ENCODE assay signal across 8 cellular contexts in genomic region chr3:141460097-141460704, GRCh38. TPM values are rescaled to one million over a fixed set of nuclear protein-coding genes. Genes with fewer than 3 reads are reported as not detected.
DNase-seq lines count a peak whose midpoint lies in the region; ATAC-seq and TF ChIP-seq lines count a peak whose summit lies in the region.

No MANE protein-coding gene starts in this region.

- no peak overlapping the region for H3K4me3 ChIP-seq in left ventricle myocardium inferior
- no peak overlapping the region for H3K4me3 ChIP-seq in retinal pigment epithelial cell (ENCODE audit: low read length)

- peaks cover 7% of the 10 kb centered on the region for H3K4me1 ChIP-seq in left ventricle myocardium inferior

- H3K4me1 Mint-ChIP-seq in T-cell = peaks cover 4 to 11% (median 7%) of the 10 kb centered on the region in 3 donors
- peaks cover 8% of the 10 kb centered on the region for H3K4me1 Mint-ChIP-seq in activated naive CD8-positive, alpha-beta T cell treated with anti-CD3 and anti-CD28 coated beads, Interleukin-2, amount 50 U/mL, for 24 hours

- peaks cover 8% of the 10 kb centered on the region for H3K9me3 ChIP-seq in left ventricle myocardium inferior (replicated peaks)

- H3K9me3 Mint-ChIP-seq in T-cell = peaks cover 0 to 8% (median 3%) of the 10 kb centered on the region in 3 donors
- peaks cover 11% of the 10 kb centered on the region for H3K9me3 Mint-ChIP-seq in activated naive CD8-positive, alpha-beta T cell treated with anti-CD3 and anti-CD28 coated beads, Interleukin-2, amount 50 U/mL, for 24 hours

- H3K36me3 ChIP-seq in left ventricle myocardium inferior = no peaks in the 10 kb centered on the region

- DNase-seq in NCI-H1694 (lab: John Stamatoyannopoulos, UW) (peak; percentile 74), T-cell (peak; percentile 71 to 92 (median 84)), left ventricle myocardium inferior (peak; percentile 83), retinal pigment epithelial cell (ENCODE audit: low read depth) (peak; percentile 21)
- peak; percentile 93 for DNase-seq in activated naive CD8-positive, alpha-beta T cell treated with anti-CD3 and anti-CD28 coated beads, Interleukin-2, amount 50 U/mL, for 24 hours

- POLR2A ChIA-PET in T-cell (lab: Charles Lee) = interaction anchor here (0.5 to 1.1 kb wide), 4 partner anchors 16 to 101 kb away, joined by 3 to 5 read pairs (median 4); no protein-coding TSS in a partner anchor

- peak; percentile 92 for TF ChIP-seq CTCF in left ventricle myocardium inferior (IDR thresholded peaks at IDR 0.05; ENCODE audit: borderline replicate concordance)
- peak; percentile 89 for TF ChIP-seq CTCF in retinal pigment epithelial cell (conservative IDR thresholded peaks at IDR 0.05; ENCODE audit: low read depth, low read length)

- no peaks in the 10 kb centered on the region for H3K27me3 Mint-ChIP-seq in T-cell
- no peaks in the 10 kb centered on the region for H3K27me3 Mint-ChIP-seq in activated naive CD8-positive, alpha-beta T cell treated with anti-CD3 and anti-CD28 coated beads, Interleukin-2, amount 50 U/mL, for 24 hours

- no peak overlapping the region for H3K27ac Mint-ChIP-seq in T-cell
- H3K27ac Mint-ChIP-seq in activated naive CD8-positive, alpha-beta T cell treated with anti-CD3 and anti-CD28 coated beads, Interleukin-2, amount 50 U/mL, for 24 hours = no peak overlapping the region

- CTCF ChIA-PET in T-cell (lab: Charles Lee) = interaction anchor here (0.6 to 8.3 kb wide), 37 partner anchors 8 to 552 kb away, joined by 3 to 104 read pairs (median 4); partner anchors contain the start of gene PXYLP1 (in 1 of the 2)

- H3K4me3 Mint-ChIP-seq in T-cell = no peak overlapping the region
- no peak overlapping the region for H3K4me3 Mint-ChIP-seq in activated naive CD8-positive, alpha-beta T cell treated with anti-CD3 and anti-CD28 coated beads, Interleukin-2, amount 50 U/mL, for 24 hours

- H3K36me3 Mint-ChIP-seq in T-cell = peaks cover 3% of the 10 kb centered on the region
- peaks cover 1% of the 10 kb centered on the region for H3K36me3 Mint-ChIP-seq in activated naive CD8-positive, alpha-beta T cell treated with anti-CD3 and anti-CD28 coated beads, Interleukin-2, amount 50 U/mL, for 24 hours (ENCODE audit: low read depth)

- H3K27ac ChIP-seq in left ventricle myocardium inferior (replicated peaks) = no peak overlapping the region

- ATAC-seq in GM18498 (IDR thresholded peaks at IDR 0.05; ENCODE audit: unreplicated experiment) (peak; percentile 91), HG02870 (IDR thresholded peaks at IDR 0.05; ENCODE audit: unreplicated experiment) (peak; percentile 81), T-cell (replicated peaks in 1 of 4) (peak; percentile 98 to 100 (median 100)), HG03025 (IDR thresholded peaks at IDR 0.05; ENCODE audit: low FRiP score, unreplicated experiment) (no peak)
- peak; percentile 99 for ATAC-seq in activated naive CD8-positive, alpha-beta T cell treated with anti-CD3 and anti-CD28 coated beads, Interleukin-2, amount 50 U/mL, for 24 hours

- H3K27me3 ChIP-seq in left ventricle myocardium inferior (ENCODE audit: low read depth) = no peaks in the 10 kb centered on the region

- intact Hi-C loops in left ventricle myocardium inferior (cut with micrococcal nuclease) = loop anchor here (5.0 kb wide), 1 partner anchor 102 kb away; no protein-coding TSS in a partner anchor

RNA-seq across cellular contexts. Expression of gene RASA2, which starts 26.6 kb away (rescaled TPM):
- 10 to 100 TPM; 52.7 to 80.0 (median 62.6) TPM for total RNA-seq in T-cell
- 4.3 TPM for total RNA-seq in left ventricle myocardium inferior

Comparison
In these comparisons a context has a peak if more than half of its experiments do, and no peak if none do; other contexts are left out.
1. DNase-seq: peak in every context shown above with its lines; median percentile 93 in activated naive CD8-positive, alpha-beta T cell treated with anti-CD3 and anti-CD28 coated beads, Interleukin-2, amount 50 U/mL, for 24 hours; 84 in T-cell; 83 in left ventricle myocardium inferior; 74 in NCI-H1694; 21 in retinal pigment epithelial cell.
2. RNA of gene RASA2, which starts 26.6 kb away (total RNA-seq): 52.7 to 80.0 TPM in T-cell; 4.3 TPM in left ventricle myocardium inferior (single experiment); every median in the first group is over 10 times any median in the second.